Comparison of ENCODE assay signal across 25 cellular contexts in the genomic region with DNA sequence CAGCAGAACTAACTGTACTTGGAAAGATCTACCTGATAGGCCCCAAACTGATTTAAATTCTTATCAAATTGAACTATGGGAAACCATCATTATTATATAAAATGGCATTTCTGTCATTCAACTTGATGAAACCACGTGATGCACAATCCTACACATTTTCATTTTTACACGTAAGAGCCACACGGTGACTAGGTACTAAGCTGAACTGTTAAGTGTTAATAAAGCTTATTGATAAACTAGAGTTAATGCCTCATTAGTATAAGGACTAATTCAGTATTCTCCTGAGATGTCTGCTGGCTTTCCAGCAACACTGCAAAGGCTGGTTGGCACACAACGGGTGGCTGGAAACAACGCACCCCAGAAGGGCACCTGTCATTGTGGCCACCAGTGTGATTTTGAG. TPM values are rescaled to one million over a fixed set of nuclear protein-coding genes. Genes with fewer than 3 reads are reported as not detected.
DNase-seq lines count a peak whose midpoint lies in the region; ATAC-seq, FAIRE-seq and TF ChIP-seq lines count a peak whose summit lies in the region.
"Had no signal": no experiment of that assay in that cellular context is flagged by ENCODE, and none has a peak within 500 bp of the region (broad histone marks: within the 10 kb centered on the region; RNA-seq: fewer than 3 reads in every experiment).

No MANE protein-coding gene starts in this region.

- no peak for TF ChIP-seq RAD21 in K562 (CRISPR knock-in tag; conservative IDR thresholded peaks at IDR 0.05 in 1 of 2, IDR thresholded peaks at IDR 0.05 in 1 of 2)

- no peaks in the 10 kb centered on the region; the same call in 1 of the 2 replicates for H3F3A ChIP-seq in Loucy (ENCODE audit: low read depth)

- no peak overlapping the region for H2AFZ ChIP-seq in Loucy (ENCODE audit: low read length)
- H2AFZ ChIP-seq in K562 (ENCODE audit: low read depth, low read length) = no peak overlapping the region

- no peaks in the 10 kb centered on the region for H3K27me3 ChIP-seq in CD4-positive, CD25-positive, alpha-beta regulatory T cell (ENCODE audit: control insufficient read depth, insufficient read depth, low read length)
- H3K27me3 ChIP-seq in Loucy (ENCODE audit: insufficient read depth, low read length, poor library complexity, severe bottlenecking) (no peaks in the 10 kb centered on the region), K562 (ENCODE audit: control insufficient read depth in 2 of 2, insufficient read depth in 2 of 2, low read length in 2 of 2) (no peaks in the 10 kb centered on the region)
- H3K27me3 ChIP-seq: BE2C; BLaER1 treated with 17β-estradiol and CSF1 and Interleukin-3, amounts not matched to agents 10 nM and 100 nM had no signal

- TF ChIP-seq POLR2A in K562 (conservative IDR thresholded peaks at IDR 0.05) = no peak

- FAIRE-seq in K562 (lab: Jason Lieb, UNC) = no peak
- FAIRE-seq: A549, G401.6, GM12891, GM18507, H54 had no signal

- H3K9me2 ChIP-seq in Loucy (replicated peaks; ENCODE audit: low read depth, low read length) = no peaks in the 10 kb centered on the region

- peaks cover 15 to 71% (median 38%) of the 10 kb centered on the region in 4 donors for H3K4me1 Mint-ChIP-seq in CD4-positive, CD25-positive, alpha-beta regulatory T cell

- CTCF ChIA-PET in K562 (lab: Yijun Ruan, JAX; ENCODE audit: low intra/inter-chr PET ratio) = no interaction called here

- H3K4me1 ChIP-seq in CD4-positive, CD25-positive, alpha-beta regulatory T cell (ENCODE audit: control insufficient read depth, insufficient read depth, low read length, poor library complexity, severe bottlenecking) = peaks cover 19% of the 10 kb centered on the region
- H3K4me1 ChIP-seq in Loucy (ENCODE audit: insufficient read depth, low read length, poor library complexity, severe bottlenecking) = peaks cover 69% of the 10 kb centered on the region
- H3K4me1 ChIP-seq in K562 (replicated peaks in 1 of 2; ENCODE audit: control insufficient read depth in 2 of 2, insufficient read depth in 2 of 2, low read length in 2 of 2) = peaks cover 16 to 20% of the 10 kb centered on the region in 2 experiments; a peak in 3 of 5 replicates
- H3K4me1 ChIP-seq: BE2C had no signal

- H3K79me2 ChIP-seq in Loucy (ENCODE audit: insufficient read depth, low read length) (peaks cover 93% of the 10 kb centered on the region), K562 (ENCODE audit: control insufficient read depth, insufficient read depth, low read length) (peaks cover 88% of the 10 kb centered on the region)

- H3K36me3 ChIP-seq in CD4-positive, CD25-positive, alpha-beta regulatory T cell (ENCODE audit: control insufficient read depth, insufficient read depth, low read length) = no peaks in the 10 kb centered on the region
- H3K36me3 ChIP-seq in Loucy (ENCODE audit: insufficient read depth, low read length) = peaks cover 20% of the 10 kb centered on the region; the same call in 1 of the 2 replicates
- peaks cover 79% of the 10 kb centered on the region for H3K36me3 ChIP-seq in K562 (ENCODE audit: control insufficient read depth, insufficient read depth, low read length)

- peaks cover 7% of the 10 kb centered on the region for H3K9me1 ChIP-seq in K562 (ENCODE audit: control insufficient read depth, insufficient read depth, low read length)

- no peak for TF ChIP-seq EP300 in K562 (IDR thresholded peaks at IDR 0.05; ENCODE audit: low read length)

- H4K20me1 ChIP-seq in Loucy (ENCODE audit: insufficient read depth, low read length, poor library complexity, severe bottlenecking) (peaks cover 33% of the 10 kb centered on the region), K562 (replicated peaks; ENCODE audit: control insufficient read depth, insufficient read depth, low read length) (0 out of 2 replicates have a peak, but pooled peaks cover 3% of the 10 kb centered on the region)

- ATAC-seq in CD4-positive, CD25-positive, alpha-beta regulatory T cell (ENCODE audit: low read depth in 2 of 2) = no peak
- ATAC-seq in K562 = no peak
- no peak for ATAC-seq in GM18519 (IDR thresholded peaks at IDR 0.05; ENCODE audit: low FRiP score, unreplicated experiment)
- ATAC-seq: A549 had no signal

- BruUV-seq in K562 (replicated peaks; lab: Mats Ljungman, UMichigan) = no TSS peak

- H3K9me3 ChIP-seq in CD4-positive, CD25-positive, alpha-beta regulatory T cell (ENCODE audit: control insufficient read depth in 2 of 2, low read length in 2 of 2) = no peaks in the 10 kb centered on the region
- no peaks in the 10 kb centered on the region for H3K9me3 ChIP-seq in Loucy (ENCODE audit: insufficient read depth, low read depth, low read length)
- no peaks in the 10 kb centered on the region for H3K9me3 ChIP-seq in K562 (replicated peaks; ENCODE audit: control insufficient read depth, insufficient read depth, low read depth, low read length)
- H3K9me3 ChIP-seq: A549; BE2C; BLaER1 treated with 17β-estradiol and CSF1 and Interleukin-3, amounts not matched to agents 10 nM and 100 nM; HAP-1 had no signal

- peak overlapping the region; percentile 84 for H3K9ac ChIP-seq in Loucy (ENCODE audit: low read depth, low read length, poor library complexity, severe bottlenecking)
- no peak overlapping the region for H3K9ac ChIP-seq in K562 (ENCODE audit: insufficient read depth in 1 of 2, low read depth in 2 of 2, low read length in 2 of 2)
- H3K9ac ChIP-seq: BLaER1 treated with 17β-estradiol and CSF1 and Interleukin-3, amounts not matched to agents 10 nM and 100 nM had no signal

- no peak overlapping the region for H3K27ac Mint-ChIP-seq in CD4-positive, CD25-positive, alpha-beta regulatory T cell
- H3K27ac Mint-ChIP-seq: HFFc6 had no signal

- H3K4me3 Mint-ChIP-seq in CD4-positive, CD25-positive, alpha-beta regulatory T cell = peak overlapping the region in 1 of 4 donors; percentile 87
- H3K4me3 Mint-ChIP-seq: CD14-positive monocyte, HFFc6 had no signal

- H3K27ac ChIP-seq in CD4-positive, CD25-positive, alpha-beta regulatory T cell (ENCODE audit: insufficient read depth, low read length, poor library complexity, severe bottlenecking) = no peak overlapping the region
- no peak overlapping the region for H3K27ac ChIP-seq in K562 (ENCODE audit: extremely low read depth, low read depth, low read length)
- H3K27ac ChIP-seq: A549; BLaER1 treated with 17β-estradiol and CSF1 and Interleukin-3, amounts not matched to agents 10 nM and 100 nM had no signal

- H3K4me3 ChIP-seq in CD4-positive, CD25-positive, alpha-beta regulatory T cell (ENCODE audit: low read depth, low read length) = peak overlapping the region; percentile 46
- H3K4me3 ChIP-seq in Loucy (ENCODE audit: low read length, poor library complexity, severe bottlenecking) (peak overlapping the region; percentile 81), K562 (no peak overlapping the region)
- H3K4me3 ChIP-seq: A549; BLaER1 treated with 17β-estradiol and CSF1 and Interleukin-3, amounts not matched to agents 10 nM and 100 nM; HAP-1 had no signal

- intact Hi-C loops in K562 (cut with micrococcal nuclease) = loop anchor here (5.0 kb wide), 1 partner anchor 42 kb away; no protein-coding TSS in a partner anchor

- H3K36me3 Mint-ChIP-seq in CD4-positive, CD25-positive, alpha-beta regulatory T cell = peaks cover 9% of the 10 kb centered on the region

- H3K4me2 ChIP-seq in Loucy (ENCODE audit: low read depth, low read length, poor library complexity, severe bottlenecking) (peak overlapping the region; percentile 82), K562 (ENCODE audit: insufficient read depth, low read length) (no peak overlapping the region)
- H3K4me2 ChIP-seq: A549 had no signal

- 97% methylated on average over 5 of the region's 5 CpGs for WGBS in K562 (ENCODE audit: insufficient coverage, low coverage, missing lambda C conversion rate)

- POLR2A ChIA-PET in K562 (lab: Yijun Ruan, JAX) = interaction anchor here (1.8 to 2.7 kb wide), 3 partner anchors 9 to 12 kb away, joined by 6 to 16 read pairs (median 7); no protein-coding TSS in a partner anchor

- in situ Hi-C loops in K562 (cut with MboI) (no loop called here), KBM-7 (cut with MboI; ENCODE audit: low pct_unique_long_range_greater_than_20kb, low sequenced_read_pairs) (no loop called here)

- TF ChIP-seq CTCF in Loucy (conservative IDR thresholded peaks at IDR 0.05; ENCODE audit: low read length) (no peak), K562 (IDR thresholded peaks at IDR 0.05 in 2 of 3, conservative IDR thresholded peaks at IDR 0.05 in 1 of 3; ENCODE audit: insufficient read depth in 2 of 3, low read depth in 1 of 3, low read length in 3 of 3) (no peak)

- no peaks in the 10 kb centered on the region for H3K9me3 Mint-ChIP-seq in CD4-positive, CD25-positive, alpha-beta regulatory T cell
- H3K9me3 Mint-ChIP-seq: CD14-positive monocyte; CD4-positive, alpha-beta memory T cell; HFFc6 had no signal

- no peak for DNase-seq in CD4-positive, CD25-positive, alpha-beta regulatory T cell
- DNase-seq in K562 (ENCODE audit: extremely low read depth in 1 of 4, low spot score in 3 of 4) (no peak), NCI-H146 treated with DMSO at 0.1 percent for 48 hours (lab: John Stamatoyannopoulos, UW; ENCODE audit: unreplicated experiment) (no peak), KBM-7 (no peak)
- DNase-seq: 8988T; ACHN; AML-193; BE2C; Calu3; CD4-positive, alpha-beta memory T cell; COR-L47; DMS53; DMS79 treated with DMSO at 0.1 percent for 48 hours; GOT3; HFFc6 had no signal

- H3K27me3 Mint-ChIP-seq in CD4-positive, CD25-positive, alpha-beta regulatory T cell = no peaks in the 10 kb centered on the region
- H3K27me3 Mint-ChIP-seq: CD4-positive, alpha-beta memory T cell had no signal

RNA-seq across cellular contexts. Expression of a gene that starts 4.6 kb away (rescaled TPM):
- total RNA-seq in CD4-positive, CD25-positive, alpha-beta regulatory T cell = 10.6 TPM
- polyA plus RNA-seq in CD4-positive, CD25-positive, alpha-beta regulatory T cell = 1 to 10 TPM; 2.7 to 5.6 (median 3.8) TPM
- total RNA-seq in K562 (2011; cell fraction: chromatin; rRNA removed; ENCODE audit: low replicate concordance) = 177 and 316 TPM in 2 replicates
- 101 and 122 TPM in 2 replicates for total RNA-seq in K562 (2011; cell fraction: nucleolus; rRNA removed)
- total RNA-seq in K562 (2011; cell fraction: nucleoplasm; rRNA removed) = 178 and 208 TPM in 2 replicates
- 47.2 and 50.6 TPM in 2 replicates for total RNA-seq in K562 (2014; rRNA removed)
- total RNA-seq in K562 (2014; rRNA removed; fragmentation: Illumina TruSeq; extraction: Trizol) = 75.9 and 83.0 TPM in 2 replicates
- 65.1 and 70.1 TPM in 2 replicates for total RNA-seq in K562 (2015; rRNA removed; fragmentation: Illumina TruSeq; extraction: Trizol)
- total RNA-seq in K562 (2021) = 103 and 127 TPM in 2 replicates
- 75.0 and 124 TPM in 2 replicates for polyA plus RNA-seq in K562 (2011; rRNA removed)
- polyA plus RNA-seq in K562 (2011; cell fraction: cytosol; rRNA removed) = 54.9 and 63.1 TPM in 2 replicates
- polyA plus RNA-seq in K562 (2011; cell fraction: nucleus; rRNA removed) = 114 and 154 TPM in 2 replicates
- 71.2 and 97.6 TPM in 2 replicates for polyA plus RNA-seq in K562 (2012)
- 78.8 and 86.1 TPM in 2 replicates for polyA plus RNA-seq in K562 (2014; fragmentation: Illumina TruSeq; extraction: Trizol)
- 10 to 100 TPM; 21.5 to 97.7 TPM for polyA plus RNA-seq in K562 (2014; fragmentation: Nextera tagmentation; extraction: Ambion mirVana)
- 94.6 and 97.2 TPM in 2 replicates for polyA plus RNA-seq in K562 (2014; rRNA removed)
- polyA minus RNA-seq in K562 (2011; rRNA and poly(A)+ RNA removed) = 201 and 283 TPM in 2 replicates
- polyA minus RNA-seq in K562 (2011; cell fraction: cytosol; rRNA and poly(A)+ RNA removed) = 50.1 and 65.9 TPM in 2 replicates
- 111 and 112 TPM in 2 replicates for polyA minus RNA-seq in K562 (2011; cell fraction: nucleus; rRNA and poly(A)+ RNA removed)
